21 cellular contexts compared by ENCODE assay signal in the genomic region with DNA sequence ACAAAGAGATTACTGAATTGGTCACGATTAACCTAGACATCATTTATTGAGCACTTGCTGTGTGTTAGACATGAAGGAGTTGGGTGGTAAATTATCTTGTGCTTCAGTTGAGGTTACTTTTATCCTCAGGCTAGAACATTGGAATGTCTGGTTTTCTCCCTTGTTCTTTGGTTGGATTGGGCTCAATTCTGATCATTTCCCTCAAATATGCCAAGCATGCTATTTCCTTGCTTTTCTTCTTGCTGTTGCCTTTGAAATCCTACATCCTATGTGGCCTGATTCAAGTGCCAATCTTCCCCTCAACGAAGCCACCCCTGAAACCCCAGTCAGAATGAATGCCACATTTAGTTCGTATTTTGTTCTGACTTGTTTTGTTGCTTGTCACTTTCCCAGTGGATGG.
DNase-seq lines count a peak whose midpoint lies in the region; ATAC-seq, FAIRE-seq and TF ChIP-seq lines count a peak whose summit lies in the region.
"Had no signal": no experiment of that assay in that cellular context is flagged by ENCODE, and none has a peak within 500 bp of the region (broad histone marks: within the 10 kb centered on the region; RNA-seq: fewer than 3 reads in every experiment).

No MANE protein-coding gene starts in this region.

- H2BK12ac ChIP-seq in H1 (ENCODE audit: low read depth, low read length) = 0 out of 2 replicates have a peak overlapping the region, but pooled peaks have one; percentile 19
- no peak overlapping the region for H2BK12ac ChIP-seq in neuronal stem cell (ENCODE audit: low read length)

- no peak overlapping the region for H3K4me3 ChIP-seq in H1 (ENCODE audit: extremely low read depth in 1 of 4, insufficient read depth in 2 of 4, low read depth in 3 of 4, low read length in 4 of 4)
- H3K4me3 ChIP-seq in neuronal stem cell (ENCODE audit: low read length in 2 of 2) = no peak overlapping the region
- no peak overlapping the region for H3K4me3 ChIP-seq in esophagus muscularis mucosa
- H3K4me3 ChIP-seq: heart left ventricle, suprapubic skin, vagina had no signal

- H3K27ac ChIP-seq in H1 (ENCODE audit: low read depth, low read length) (no peak overlapping the region), neuronal stem cell (replicated peaks; ENCODE audit: low read length) (no peak overlapping the region), esophagus muscularis mucosa (replicated peaks in 1 of 4) (no peak overlapping the region)
- H3K27ac ChIP-seq: heart left ventricle, suprapubic skin, vagina, VCaP had no signal

- H4K8ac ChIP-seq in H1 (ENCODE audit: extremely low read depth, insufficient read depth, low read length) (no peak overlapping the region), neuronal stem cell (ENCODE audit: low read depth, low read length) (no peak overlapping the region)

- no peaks in the 10 kb centered on the region for H3K79me2 ChIP-seq in H1 (ENCODE audit: control insufficient read depth in 1 of 2, insufficient read depth in 2 of 2, low read length in 2 of 2)

- H3K56ac ChIP-seq in H1 (replicated peaks; ENCODE audit: insufficient read length, low read depth, low read length) = no peak overlapping the region

- H4K91ac ChIP-seq in H1 (replicated peaks; ENCODE audit: insufficient read length, low read length) (no peak overlapping the region), neuronal stem cell (ENCODE audit: low read depth, low read length, poor library complexity) (no peak overlapping the region)

- H3K36me3 ChIP-seq in H1 (ENCODE audit: control insufficient read depth in 2 of 4, insufficient read depth in 4 of 4, low read length in 3 of 4) (no peaks in the 10 kb centered on the region), neuronal stem cell (replicated peaks in 1 of 2; ENCODE audit: control insufficient read depth in 2 of 2, insufficient read depth in 2 of 2, low read length in 2 of 2) (no peaks in the 10 kb centered on the region), esophagus muscularis mucosa (no peaks in the 10 kb centered on the region)
- H3K36me3 ChIP-seq: heart left ventricle, suprapubic skin, vagina had no signal

- TF ChIP-seq POLR2A in H1 (IDR thresholded peaks at IDR 0.05; ENCODE audit: control extremely low read depth in 1 of 2, low read depth in 2 of 2, low read length in 2 of 2) (no peak), esophagus muscularis mucosa (IDR thresholded peaks at IDR 0.05; ENCODE audit: low read depth) (no peak)

- H3K23me2 ChIP-seq in H1 (ENCODE audit: low read depth, low read length) = no peaks in the 10 kb centered on the region

- H4K20me1 ChIP-seq in H1 (replicated peaks in 1 of 2; ENCODE audit: control insufficient read depth in 1 of 2, insufficient read depth in 2 of 2, low read length in 2 of 2) = no peaks in the 10 kb centered on the region

- H3K9me3 ChIP-seq in H1 (ENCODE audit: insufficient read depth in 2 of 2, low read depth in 1 of 2, low read length in 1 of 2) (no peaks in the 10 kb centered on the region), neuronal stem cell (replicated peaks in 1 of 2; ENCODE audit: control insufficient read depth in 2 of 2, insufficient read depth in 1 of 2, low read depth in 1 of 2, low read length in 2 of 2) (no peaks in the 10 kb centered on the region), esophagus muscularis mucosa (no peaks in the 10 kb centered on the region)
- H3K9me3 ChIP-seq: heart left ventricle, suprapubic skin, vagina had no signal

- H3K4ac ChIP-seq in H1 (replicated peaks; ENCODE audit: insufficient read length, low read depth, low read length) = no peak overlapping the region
- no peak overlapping the region for H3K4ac ChIP-seq in neuronal stem cell (ENCODE audit: low read length)

- no peak overlapping the region for H2BK15ac ChIP-seq in H1 (ENCODE audit: low read length)
- no peak overlapping the region for H2BK15ac ChIP-seq in neuronal stem cell (ENCODE audit: low read length)

- H3K4me1 ChIP-seq in H1 (replicated peaks in 1 of 4; ENCODE audit: control insufficient read depth in 3 of 4, insufficient read depth in 4 of 4, low read length in 3 of 4) = peaks cover 0 to 12% (median 4%) of the 10 kb centered on the region in 4 experiments; a peak in 4 of 7 replicates
- peaks cover 8 to 18% of the 10 kb centered on the region in 2 donors for H3K4me1 ChIP-seq in neuronal stem cell (ENCODE audit: control insufficient read depth in 2 of 2, insufficient read depth in 1 of 2, low read depth in 1 of 2, low read length in 2 of 2)
- no peaks in the 10 kb centered on the region for H3K4me1 ChIP-seq in esophagus muscularis mucosa
- H3K4me1 ChIP-seq: suprapubic skin, vagina had no signal

- H2BK5ac ChIP-seq in H1 (ENCODE audit: low read depth, low read length) = no peak overlapping the region
- H2BK5ac ChIP-seq in neuronal stem cell (ENCODE audit: low read length) = no peak overlapping the region

- H3K14ac ChIP-seq in H1 (ENCODE audit: insufficient read length) (no peak overlapping the region), neuronal stem cell (ENCODE audit: low read length) (no peak overlapping the region)

- no peak for TF ChIP-seq EP300 in H1 (IDR thresholded peaks at IDR 0.05; ENCODE audit: borderline replicate concordance in 1 of 2, low read depth in 2 of 2, low read length in 2 of 2)
- TF ChIP-seq EP300 in esophagus muscularis mucosa (IDR thresholded peaks at IDR 0.05) = no peak

- no peak overlapping the region for H3K18ac ChIP-seq in H1 (ENCODE audit: extremely low read depth, low read length)
- H3K18ac ChIP-seq in neuronal stem cell (ENCODE audit: low read length) = no peak overlapping the region

- H2BK20ac ChIP-seq in H1 (ENCODE audit: low read length) = no peak overlapping the region

- FAIRE-seq in H1 (lab: Jason Lieb, UNC) = no peak

- POLR2A ChIA-PET in H1 (lab: Charles Lee; ENCODE audit: partially characterized antibody) = no interaction called here

- H3K23ac ChIP-seq in H1 (ENCODE audit: insufficient read length) (no peak overlapping the region), neuronal stem cell (ENCODE audit: low read depth, low read length, poor library complexity) (no peak overlapping the region)

- DNase-seq in ELF-1 (ENCODE audit: low read depth, low spot score) = peak; percentile 18
- DNase-seq in RPMI7951 (ENCODE audit: low read depth) = peak; percentile 48
- DNase-seq in H1 (ENCODE audit: low read depth in 1 of 2, low spot score in 2 of 2) = no peak
- no peak for DNase-seq in neuronal stem cell (ENCODE audit: low spot score)
- DNase-seq in esophagus muscularis mucosa (ENCODE audit: extremely low spot score) = no peak
- DNase-seq in NCI-H82 treated with DMSO at 0.1 percent for 48 hours (lab: John Stamatoyannopoulos, UW; ENCODE audit: unreplicated experiment) = no peak
- no peak for DNase-seq in hypothalamus (lab: John Stamatoyannopoulos, UW)
- DNase-seq: activated CD4-positive, alpha-beta T cell treated with anti-CD3 and anti-CD28 coated beads, Interleukin-2, amount 10 ng/mL, durations not matched to agents 24 days and 14 days; activated CD8-positive, alpha-beta memory T cell treated with anti-CD3 and anti-CD28 coated beads, Interleukin-2, amount 10 ng/mL, durations not matched to agents 7 days and 5 days; DMS53; GOT3; heart left ventricle; NCI-H1417; NCI-H524 treated with DMSO at 0.1 percent for 48 hours; T-helper 2 cell had no signal

- no peak overlapping the region for H2BK120ac ChIP-seq in H1 (replicated peaks; ENCODE audit: low read depth, low read length)
- H2BK120ac ChIP-seq in neuronal stem cell (ENCODE audit: low read depth, low read length) = no peak overlapping the region

- no peak for TF ChIP-seq RAD21 in H1 (IDR thresholded peaks at IDR 0.05 in 1 of 2, conservative IDR thresholded peaks at IDR 0.05 in 1 of 2; ENCODE audit: low read depth in 2 of 2, low read length in 2 of 2)

- TF ChIP-seq CTCF in H1 (IDR thresholded peaks at IDR 0.05; ENCODE audit: control extremely low read depth in 1 of 3, insufficient read depth in 1 of 3, low read depth in 1 of 3, low read length in 3 of 3) = no peak
- TF ChIP-seq CTCF in esophagus muscularis mucosa (IDR thresholded peaks at IDR 0.05) = no peak

- no peak overlapping the region for H3K4me2 ChIP-seq in H1 (ENCODE audit: insufficient read depth in 1 of 2, low read depth in 2 of 2, low read length in 2 of 2)
- no peak overlapping the region for H3K4me2 ChIP-seq in neuronal stem cell (ENCODE audit: insufficient read depth, low read length, poor library complexity, severe bottlenecking)

- H2AFZ ChIP-seq in H1 (ENCODE audit: low read length) = no peak overlapping the region
- H2AFZ ChIP-seq in neuronal stem cell (ENCODE audit: low read length) = peak overlapping the region; percentile 12

- no peaks in the 10 kb centered on the region for H3K27me3 ChIP-seq in H1 (replicated peaks in 1 of 4; ENCODE audit: control insufficient read depth in 3 of 4, extremely low read depth in 1 of 4, insufficient read depth in 3 of 4, low read length in 3 of 4)
- no peaks in the 10 kb centered on the region for H3K27me3 ChIP-seq in neuronal stem cell (ENCODE audit: control insufficient read depth in 3 of 3, insufficient read depth in 3 of 3, low read depth in 1 of 3, low read length in 3 of 3)
- no peaks in the 10 kb centered on the region for H3K27me3 ChIP-seq in esophagus muscularis mucosa
- H3K27me3 ChIP-seq: heart left ventricle, suprapubic skin, vagina had no signal

- CTCF ChIA-PET in H1 (lab: Charles Lee; ENCODE audit: partially characterized antibody) = no interaction called here

- no peaks in the 10 kb centered on the region for H3K79me1 ChIP-seq in H1 (ENCODE audit: low read depth, low read length)
- no peaks in the 10 kb centered on the region for H3K79me1 ChIP-seq in neuronal stem cell (ENCODE audit: low read depth, low read length)

- no peak for ATAC-seq in GM18873 (IDR thresholded peaks at IDR 0.05; ENCODE audit: low FRiP score, unreplicated experiment)
- ATAC-seq: activated CD8-positive, alpha-beta memory T cell treated with anti-CD3 and anti-CD28 coated beads, Interleukin-2, amount 10 ng/mL, durations not matched to agents 7 days and 5 days; activated naive CD4-positive, alpha-beta T cell treated with anti-CD3 and anti-CD28 coated beads, Interleukin-2, amount 50 U/mL, for 72 hours; heart left ventricle; stimulated activated memory B cell treated with anti-CD40 and anti-IgM and Interleukin-4, amounts not matched to agents 10 μg/mL and 1 μg/mL and 100 μg/mL, for 72 hours had no signal

- 76% methylated on average over 3 of the region's 3 CpGs; no CpG with 5 or more reads in 1 of the 2 experiments for WGBS in H1 (ENCODE audit: extremely low coverage in 1 of 2, insufficient coverage in 1 of 2, insufficient read length in 1 of 2, insufficient replicate concordance in 2 of 2, low coverage in 1 of 2, low lambda C conversion rate in 2 of 2, missing lambda C conversion rate in 1 of 2), 2 experiments
- WGBS in neuronal stem cell (ENCODE audit: extremely low coverage in 2 of 2, insufficient read length in 2 of 2, insufficient replicate concordance in 1 of 2), 2 donors = no CpG with 5 or more reads among the region's 3 CpGs
- WGBS in esophagus muscularis mucosa = 73% methylated on average over 3 of the region's 3 CpGs

- H3K9ac ChIP-seq in H1 (replicated peaks in 1 of 4; ENCODE audit: extremely low read depth in 1 of 4, low read depth in 3 of 4, low read length in 3 of 4) (no peak overlapping the region), neuronal stem cell (ENCODE audit: low read depth, low read length, poor library complexity) (no peak overlapping the region)

- H2AK5ac ChIP-seq in H1 (ENCODE audit: low read depth, low read length) (no peak overlapping the region), neuronal stem cell (ENCODE audit: low read depth, low read length) (no peak overlapping the region)

- intact Hi-C loops in esophagus muscularis mucosa (cut with DNase I) = no loop called here

- no peak overlapping the region for H4K5ac ChIP-seq in H1 (ENCODE audit: insufficient read length, low read depth, low read length)

Comparison
In these comparisons a context has a peak if more than half of its experiments do, and no peak if none do; other contexts are left out.
1. DNase-seq: peak in ELF-1 (single experiment) and RPMI7951 (single experiment); none in H1 (0 of 2), neuronal stem cell (single experiment), esophagus muscularis mucosa (single experiment), NCI-H82 treated with DMSO at 0.1 percent for 48 hours (single experiment) and hypothalamus (0 of 51).